In genomic region chr12:107509421-107509820, GRCh38 we compare ENCODE assay signal across 19 cellular contexts.
DNase-seq lines count a peak whose midpoint lies in the region; ATAC-seq and TF ChIP-seq lines count a peak whose summit lies in the region.
"Had no signal": no experiment of that assay in that cellular context is flagged by ENCODE, and none has a peak within 500 bp of the region (broad histone marks: within the 10 kb centered on the region; RNA-seq: fewer than 3 reads in every experiment).

No MANE protein-coding gene starts in this region.

- no peak overlapping the region for H4K8ac ChIP-seq in mesenchymal stem cell (ENCODE audit: low read length)

- H2AFZ ChIP-seq in GM23338, result no peak overlapping the region
- H2AFZ ChIP-seq in mesenchymal stem cell (ENCODE audit: low read depth, low read length), result no peak overlapping the region

- H3K27ac Mint-ChIP-seq in GM23338 (no peak overlapping the region), WTC11 (no peak overlapping the region)
- H3K27ac Mint-ChIP-seq: B cell; CD4-positive, alpha-beta T cell; CD8-positive, alpha-beta T cell had no signal

- H3K27me3 ChIP-seq in GM23338 (ENCODE audit: insufficient read depth) (no peaks in the 10 kb centered on the region), mesenchymal stem cell (ENCODE audit: control insufficient read depth in 1 of 2, insufficient read depth in 1 of 2, low read length in 2 of 2) (peaks cover 0 to 9% of the 10 kb centered on the region in 2 experiments)
- H3K27me3 ChIP-seq: BLaER1 treated with 17β-estradiol and CSF1 and Interleukin-3, amounts not matched to agents 10 nM and 100 nM had no signal

- H3K9me3 Mint-ChIP-seq in GM23338, result no peaks in the 10 kb centered on the region; the same call in 2 of the 3 replicates
- peaks cover 8% of the 10 kb centered on the region; the same call in 1 of the 2 replicates for H3K9me3 Mint-ChIP-seq in WTC11
- H3K9me3 Mint-ChIP-seq: CD4-positive, alpha-beta T cell had no signal

- no peak overlapping the region for H3K4ac ChIP-seq in mesenchymal stem cell (ENCODE audit: low read depth in 1 of 2, low read length in 2 of 2)

- H3K18ac ChIP-seq in mesenchymal stem cell (ENCODE audit: low read depth in 1 of 2, low read length in 2 of 2), result no peak overlapping the region

- H3F3A ChIP-seq in GM23338 (replicated peaks; ENCODE audit: low read depth), result no peaks in the 10 kb centered on the region

- no peak overlapping the region for H3K4me3 Mint-ChIP-seq in GM23338
- no peak overlapping the region for H3K4me3 Mint-ChIP-seq in WTC11
- H3K4me3 Mint-ChIP-seq: B cell; CD4-positive, alpha-beta T cell; CD8-positive, alpha-beta T cell had no signal

- H2BK5ac ChIP-seq in mesenchymal stem cell (ENCODE audit: low read depth, low read length, poor library complexity, severe bottlenecking), result no peak overlapping the region

- intact Hi-C loops in lower leg skin (cut with DNase I; ENCODE audit: low total_unique reads), result no loop called here

- H3K79me1 ChIP-seq in mesenchymal stem cell (replicated peaks; ENCODE audit: low read length, poor library complexity, severe bottlenecking), result no peaks in the 10 kb centered on the region

- no peak overlapping the region for H3K27ac ChIP-seq in GM23338 (ENCODE audit: low read depth)
- H3K27ac ChIP-seq in mesenchymal stem cell (ENCODE audit: low read length, poor library complexity, severe bottlenecking), result no peak overlapping the region
- H3K27ac ChIP-seq: 22Rv1; A549; BLaER1 treated with 17β-estradiol and CSF1 and Interleukin-3, amounts not matched to agents 10 nM and 100 nM; C4-2B had no signal

- H4K91ac ChIP-seq in mesenchymal stem cell (ENCODE audit: low read length), result no peak overlapping the region

- H2BK12ac ChIP-seq in mesenchymal stem cell (ENCODE audit: low read length in 2 of 2), result no peak overlapping the region

- DNase-seq in NCI-H82 (lab: John Stamatoyannopoulos, UW), result peak; percentile 35
- DNase-seq in NCI-H82 treated with DMSO at 0.1 percent for 48 hours (lab: John Stamatoyannopoulos, UW; ENCODE audit: unreplicated experiment), result no peak
- DNase-seq in GM23338 (ENCODE audit: low spot score), result no peak
- no peak for DNase-seq in WTC11 (ENCODE audit: low spot score)
- no peak for DNase-seq in mesenchymal stem cell
- no peak for DNase-seq in lower leg skin (ENCODE audit: low spot score in 2 of 2)
- no peak for DNase-seq in cerebellum (ENCODE audit: low spot score)
- DNase-seq: AML-193; Caco-2; Calu3; CD4-positive, alpha-beta T cell; CD8-positive, alpha-beta T cell; DMS79 treated with DMSO at 0.1 percent for 48 hours had no signal

- H2BK15ac ChIP-seq in mesenchymal stem cell (ENCODE audit: low read depth, poor library complexity, severe bottlenecking), result no peak overlapping the region

- 70% methylated on average over 3 of the region's 4 CpGs for WGBS in mesenchymal stem cell
- 56% methylated on average over 4 of the region's 4 CpGs for WGBS in lower leg skin, 2 donors

- H3K9ac ChIP-seq in mesenchymal stem cell (ENCODE audit: low read length), result no peak overlapping the region
- H3K9ac ChIP-seq: BLaER1 treated with 17β-estradiol and CSF1 and Interleukin-3, amounts not matched to agents 10 nM and 100 nM had no signal

- H3K23ac ChIP-seq in mesenchymal stem cell (ENCODE audit: low read length in 2 of 2), result no peak overlapping the region

- no peak overlapping the region for H2BK120ac ChIP-seq in mesenchymal stem cell (ENCODE audit: low read depth, low read length)

- no peak overlapping the region for H3K4me2 ChIP-seq in GM23338
- peak overlapping the region; percentile 16 for H3K4me2 ChIP-seq in mesenchymal stem cell (ENCODE audit: low read length, poor library complexity, severe bottlenecking)
- H3K4me2 ChIP-seq: A549 had no signal

- no peak for TF ChIP-seq CTCF in GM23338 (conservative IDR thresholded peaks at IDR 0.05; ENCODE audit: low read depth in 2 of 2)
- no peak for TF ChIP-seq CTCF in WTC11 (IDR thresholded peaks at IDR 0.05)
- TF ChIP-seq CTCF in lower leg skin (IDR thresholded peaks at IDR 0.05), result no peak

- H3K36me3 Mint-ChIP-seq in GM23338 (ENCODE audit: low read depth) (no peaks in the 10 kb centered on the region), WTC11 (no peaks in the 10 kb centered on the region)
- H3K36me3 Mint-ChIP-seq: CD8-positive, alpha-beta T cell had no signal

- H3K27me3 Mint-ChIP-seq in GM23338 (ENCODE audit: insufficient read depth, low read depth, poor library complexity) (no peaks in the 10 kb centered on the region), WTC11 (ENCODE audit: low read depth) (peaks cover 10% of the 10 kb centered on the region)
- H3K27me3 Mint-ChIP-seq: CD4-positive, alpha-beta T cell had no signal

- H3K79me2 ChIP-seq in GM23338 (replicated peaks; ENCODE audit: insufficient read depth), result no peaks in the 10 kb centered on the region

- H3K9me2 ChIP-seq in GM23338 (ENCODE audit: insufficient read depth), result peaks cover 8% of the 10 kb centered on the region; the same call in 1 of the 2 replicates

- CTCF ChIA-PET in WTC11 (lab: Charles Lee), result interaction anchor here (1.0 to 1.8 kb wide), 3 partner anchors 14 to 283 kb away, joined by 3 to 5 read pairs (median 4); no protein-coding TSS in a partner anchor

- H4K20me1 ChIP-seq in GM23338 (replicated peaks; ENCODE audit: insufficient read depth), result 0 out of 2 replicates have a peak, but pooled peaks cover 3% of the 10 kb centered on the region

- no peaks in the 10 kb centered on the region for H3K36me3 ChIP-seq in GM23338 (ENCODE audit: insufficient read depth)
- no peaks in the 10 kb centered on the region for H3K36me3 ChIP-seq in mesenchymal stem cell (ENCODE audit: control insufficient read depth in 1 of 2, insufficient read depth in 2 of 2, low read depth in 1 of 2, low read length in 2 of 2)
- H3K36me3 ChIP-seq: BLaER1 treated with 17β-estradiol and CSF1 and Interleukin-3, amounts not matched to agents 10 nM and 100 nM had no signal

- H3K14ac ChIP-seq in mesenchymal stem cell (ENCODE audit: low read length in 2 of 2), result no peak overlapping the region

- H3K4me1 Mint-ChIP-seq in GM23338 (peaks cover 4% of the 10 kb centered on the region), WTC11 (peaks cover 9% of the 10 kb centered on the region)
- H3K4me1 Mint-ChIP-seq: B cell had no signal

- H3K4me1 ChIP-seq in GM23338 (ENCODE audit: insufficient read depth) (no peaks in the 10 kb centered on the region), mesenchymal stem cell (ENCODE audit: control insufficient read depth, insufficient read depth, low read depth, low read length) (no peaks in the 10 kb centered on the region)
- H3K4me1 ChIP-seq: Caco-2 had no signal

- no peaks in the 10 kb centered on the region for H3K9me3 ChIP-seq in mesenchymal stem cell (ENCODE audit: control insufficient read depth, low read length)
- H3K9me3 ChIP-seq: A549, Caco-2 had no signal

- POLR2A ChIA-PET in WTC11 (lab: Charles Lee), result no interaction called here

- TF ChIP-seq POLR2A in lower leg skin (IDR thresholded peaks at IDR 0.05), result no peak

- H3K4me3 ChIP-seq in GM23338 (no peak overlapping the region), mesenchymal stem cell (ENCODE audit: insufficient read depth in 1 of 2, low read depth in 1 of 2, low read length in 2 of 2) (no peak overlapping the region), lower leg skin (ENCODE audit: low read depth, poor library complexity, severe bottlenecking) (no peak overlapping the region)
- H3K4me3 ChIP-seq: A549; BLaER1 treated with 17β-estradiol and CSF1 and Interleukin-3, amounts not matched to agents 10 nM and 100 nM; GM12878 had no signal

- no peak overlapping the region for H2AK5ac ChIP-seq in mesenchymal stem cell (ENCODE audit: low read length, severe bottlenecking)

- peak; percentile 60 for ATAC-seq in GM23338
- no peak for ATAC-seq in WTC11
- ATAC-seq: A549; CD8-positive, alpha-beta T cell; GM12878 had no signal

TF ChIP-seq in GM23338, 12 proteins besides CTCF, POLR2A, EP300 and RAD21 (continues in another document):
- no peak for TF ChIP-seq ZNF331 (CRISPR knock-in tag; IDR thresholded peaks at IDR 0.05; ENCODE audit: low read depth)
- no peak for TF ChIP-seq STAT1 (IDR thresholded peaks at IDR 0.05; ENCODE audit: unreplicated experiment)
- TF ChIP-seq ZNF114 (CRISPR knock-in tag; IDR thresholded peaks at IDR 0.05), result no peak
- TF ChIP-seq EZH2phosphoT487 (IDR thresholded peaks at IDR 0.05; ENCODE audit: unreplicated experiment), result no peak
- no peak for TF ChIP-seq CREB1 (CRISPR knock-in tag; IDR thresholded peaks at IDR 0.05; ENCODE audit: low read depth)
- TF ChIP-seq EZH2 (IDR thresholded peaks at IDR 0.05; ENCODE audit: low read depth, unreplicated experiment), result no peak

TF ChIP-seq in WTC11, 78 proteins besides CTCF, POLR2A, EP300 and RAD21 (continues in another document):
- TF ChIP-seq ZNF423 (CRISPR knock-in tag; IDR thresholded peaks at IDR 0.05), result peak; percentile 65; the same call in 1 of the 2 replicates
- no peak for TF ChIP-seq ZNF121 (CRISPR knock-in tag; IDR thresholded peaks at IDR 0.05)
- TF ChIP-seq, protein P1, sequence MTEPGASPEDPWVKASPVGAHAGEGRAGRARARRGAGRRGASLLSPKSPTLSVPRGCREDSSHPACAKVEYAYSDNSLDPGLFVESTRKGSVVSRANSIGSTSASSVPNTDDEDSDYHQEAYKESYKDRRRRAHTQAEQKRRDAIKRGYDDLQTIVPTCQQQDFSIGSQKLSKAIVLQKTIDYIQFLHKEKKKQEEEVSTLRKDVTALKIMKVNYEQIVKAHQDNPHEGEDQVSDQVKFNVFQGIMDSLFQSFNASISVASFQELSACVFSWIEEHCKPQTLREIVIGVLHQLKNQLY (CRISPR knock-in tag; IDR thresholded peaks at IDR 0.05), result no peak
- no peak for TF ChIP-seq FOXP4 (CRISPR knock-in tag; IDR thresholded peaks at IDR 0.05)
